ENCODE assay signal across 8 cellular contexts in genomic region chr1:216601427-216601751, GRCh38.
DNase-seq lines count a peak whose midpoint lies in the region; ATAC-seq, FAIRE-seq and TF ChIP-seq lines count a peak whose summit lies in the region.

No MANE protein-coding gene starts in this region.

- no peak for DNase-seq in GM23338 (ENCODE audit: low spot score)
- DNase-seq in smooth muscle cell (lab: John Stamatoyannopoulos, UW; ENCODE audit: unreplicated experiment): no peak
- no peak for DNase-seq in urothelium cell line (ENCODE audit: low spot score)
- no peak for DNase-seq in GM10248 (ENCODE audit: extremely low spot score)

- H3K36me3 ChIP-seq in GM23338 (ENCODE audit: insufficient read depth) (no peaks in the 10 kb centered on the region), iPS-18a (ENCODE audit: control insufficient read depth, low read depth, low read length) (no peaks in the 10 kb centered on the region), smooth muscle cell (ENCODE audit: low read depth) (no peaks in the 10 kb centered on the region)

- ATAC-seq in GM23338: no peak
- no peak for ATAC-seq in GM18909 (IDR thresholded peaks at IDR 0.05; ENCODE audit: poor library complexity, unreplicated experiment)
- ATAC-seq in GM21367 (IDR thresholded peaks at IDR 0.05; ENCODE audit: unreplicated experiment): no peak

- H3K4me3 ChIP-seq in GM23338 (peak overlapping the region; percentile 53), WI38 (ENCODE audit: low read depth, low read length) (peak overlapping the region; percentile 70), iPS-18a (ENCODE audit: low read length) (peak overlapping the region; percentile 74), smooth muscle cell (peak overlapping the region; percentile 88)

- FAIRE-seq in urothelium cell line (lab: Jason Lieb, UNC): no peak

- WGBS in smooth muscle cell (ENCODE audit: low lambda C conversion rate): 26% methylated on average over 7 of the region's 7 CpGs

- no peaks in the 10 kb centered on the region for H3K9me2 ChIP-seq in GM23338 (ENCODE audit: insufficient read depth)

- H3K4me2 ChIP-seq in GM23338: peak overlapping the region; percentile 68
- H3K4me2 ChIP-seq in smooth muscle cell: peak overlapping the region; percentile 91

- peaks cover 44% of the 10 kb centered on the region for H3K4me1 Mint-ChIP-seq in GM23338

- TF ChIP-seq CTCF in GM23338 (conservative IDR thresholded peaks at IDR 0.05; ENCODE audit: low read depth in 2 of 2): no peak
- no peak for TF ChIP-seq CTCF in WI38 (IDR thresholded peaks at IDR 0.05; ENCODE audit: low read depth, low read length)
- TF ChIP-seq CTCF in smooth muscle cell (IDR thresholded peaks at IDR 0.05; ENCODE audit: borderline replicate concordance, insufficient read depth, poor library complexity, severe bottlenecking): no peak
- no peak for TF ChIP-seq CTCF in GM10248 (IDR thresholded peaks at IDR 0.05; ENCODE audit: control extremely low read depth, extremely low read depth, low read depth, missing control alignments)

- no peaks in the 10 kb centered on the region for H3K36me3 Mint-ChIP-seq in GM23338 (ENCODE audit: low read depth)

- H2AFZ ChIP-seq in GM23338 (peak overlapping the region; percentile 75; the same call in 1 of the 2 replicates), smooth muscle cell (ENCODE audit: low read depth) (peak overlapping the region; percentile 99)

- H4K20me1 ChIP-seq in GM23338 (replicated peaks; ENCODE audit: insufficient read depth) (no peaks in the 10 kb centered on the region), smooth muscle cell (ENCODE audit: low read depth) (no peaks in the 10 kb centered on the region)

- H3K9me3 ChIP-seq in iPS-18a (ENCODE audit: control insufficient read depth, low read depth, low read length): no peaks in the 10 kb centered on the region
- H3K9me3 ChIP-seq in smooth muscle cell (replicated peaks; ENCODE audit: low read depth): no peaks in the 10 kb centered on the region

- no peaks in the 10 kb centered on the region for H3F3A ChIP-seq in GM23338 (replicated peaks; ENCODE audit: low read depth)
- H3F3A ChIP-seq in smooth muscle cell (ENCODE audit: low read depth): no peaks in the 10 kb centered on the region

- H3K4me3 Mint-ChIP-seq in GM23338: peak overlapping the region; percentile 71

- H3K27me3 ChIP-seq in GM23338 (ENCODE audit: insufficient read depth) (peaks cover 9% of the 10 kb centered on the region; the same call in 1 of the 2 replicates), iPS-18a (ENCODE audit: control insufficient read depth, insufficient read depth, low read length) (peaks cover 8% of the 10 kb centered on the region), smooth muscle cell (ENCODE audit: low read depth) (no peaks in the 10 kb centered on the region)

- H3K27ac ChIP-seq in GM23338 (ENCODE audit: low read depth) (no peak overlapping the region), iPS-18a (ENCODE audit: low read length) (no peak overlapping the region), smooth muscle cell (ENCODE audit: low read depth) (peak overlapping the region; percentile 78)

- H3K27ac Mint-ChIP-seq in GM23338: no peak overlapping the region

- peaks cover 2% of the 10 kb centered on the region for H3K27me3 Mint-ChIP-seq in GM23338 (ENCODE audit: insufficient read depth, low read depth, poor library complexity)

- H3K9me3 Mint-ChIP-seq in GM23338: no peaks in the 10 kb centered on the region

- peak overlapping the region; percentile 71 for H3K9ac ChIP-seq in iPS-18a (ENCODE audit: low read length)
- peak overlapping the region; percentile 88 for H3K9ac ChIP-seq in smooth muscle cell (ENCODE audit: low read depth)

- H3K79me2 ChIP-seq in GM23338 (replicated peaks; ENCODE audit: insufficient read depth): no peaks in the 10 kb centered on the region
- H3K79me2 ChIP-seq in smooth muscle cell (ENCODE audit: low read depth): no peaks in the 10 kb centered on the region

- POLR2A ChIA-PET in GM10248 (lab: Yijun Ruan, JAX): no interaction called here

- CTCF ChIA-PET in GM10248 (lab: Yijun Ruan, JAX): interaction anchor here (1.6 kb wide), 1 partner anchor 9 kb away, joined by 3 read pairs; no protein-coding TSS in a partner anchor

- H3K4me1 ChIP-seq in GM23338 (ENCODE audit: insufficient read depth) (peaks cover 16% of the 10 kb centered on the region), iPS-18a (ENCODE audit: control insufficient read depth, low read depth, low read length) (peaks cover 27% of the 10 kb centered on the region), smooth muscle cell (ENCODE audit: low read depth) (peaks cover 23% of the 10 kb centered on the region)

TF ChIP-seq in GM23338, 12 proteins besides CTCF, POLR2A, EP300 and RAD21 (continues in another document):
- TF ChIP-seq ZNF331 (CRISPR knock-in tag; IDR thresholded peaks at IDR 0.05; ENCODE audit: low read depth): no peak
- no peak for TF ChIP-seq POLR2AphosphoS5 (IDR thresholded peaks at IDR 0.05; ENCODE audit: low read depth)
- TF ChIP-seq REST (IDR thresholded peaks at IDR 0.05; ENCODE audit: unreplicated experiment): no peak
- no peak for TF ChIP-seq ZNF114 (CRISPR knock-in tag; IDR thresholded peaks at IDR 0.05)
- TF ChIP-seq EZH2phosphoT487 (IDR thresholded peaks at IDR 0.05; ENCODE audit: unreplicated experiment): no peak
- TF ChIP-seq CREB1 (CRISPR knock-in tag; IDR thresholded peaks at IDR 0.05; ENCODE audit: low read depth): no peak
- TF ChIP-seq JUNB (IDR thresholded peaks at IDR 0.05; ENCODE audit: unreplicated experiment): no peak
